Comparison of ENCODE assay signal across 1 cellular context in the genomic region with DNA sequence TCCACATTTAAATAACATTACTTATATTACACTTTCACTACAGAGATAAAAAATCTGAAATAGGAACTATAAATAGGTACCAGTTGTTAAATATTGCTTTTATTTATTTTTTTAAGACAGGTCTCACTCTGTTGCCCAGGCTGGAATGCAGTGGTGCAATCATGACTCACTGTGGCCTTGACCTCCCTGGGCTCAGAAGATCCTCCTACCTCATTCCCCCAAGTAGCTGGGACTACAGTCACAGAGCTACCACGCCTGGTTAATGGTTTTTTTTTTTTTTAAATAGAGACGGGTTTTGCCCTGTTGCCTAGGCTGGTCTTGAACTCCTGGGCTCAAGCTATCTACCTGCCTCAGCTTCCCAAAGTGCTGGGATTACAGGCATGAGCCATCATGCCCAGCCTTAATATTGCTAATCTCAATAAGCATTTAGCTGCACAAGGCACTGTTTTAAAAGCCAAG.
A peak's percentile ranks its signal among the peaks of the same experiment; 100 is the strongest.
TF ChIP-seq lines count a peak whose summit lies in the region.

No MANE protein-coding gene starts in this region.

TF ChIP-seq in K562, 482 proteins besides CTCF, POLR2A, EP300 and RAD21 (continued from another document):
- TF ChIP-seq SUPT5H (IDR thresholded peaks at IDR 0.05) = no peak
- TF ChIP-seq PTTG1 (tag; IDR thresholded peaks at IDR 0.05; ENCODE audit: low read depth) = no peak
- TF ChIP-seq TEAD4 (IDR thresholded peaks at IDR 0.05; ENCODE audit: low read length) = peak; percentile 79
- no peak for TF ChIP-seq TEAD4 (CRISPR knock-in tag; IDR thresholded peaks at IDR 0.05; ENCODE audit: borderline replicate concordance)
- peak; percentile 87 for TF ChIP-seq JUN (IDR thresholded peaks at IDR 0.05; ENCODE audit: borderline replicate concordance, low read depth, low read length)
- no peak for TF ChIP-seq JUN (CRISPR knock-in tag; IDR thresholded peaks at IDR 0.05; ENCODE audit: borderline replicate concordance)
- peak; percentile 89 for TF ChIP-seq CEBPB (tag; IDR thresholded peaks at IDR 0.05)
- peak; percentile 42; the same call in 1 of the 2 replicates for TF ChIP-seq DMBX1 (CRISPR knock-in tag; IDR thresholded peaks at IDR 0.05; ENCODE audit: borderline replicate concordance)
- TF ChIP-seq ZNF174 (CRISPR knock-in tag; IDR thresholded peaks at IDR 0.05) = no peak
- TF ChIP-seq, protein P1, sequence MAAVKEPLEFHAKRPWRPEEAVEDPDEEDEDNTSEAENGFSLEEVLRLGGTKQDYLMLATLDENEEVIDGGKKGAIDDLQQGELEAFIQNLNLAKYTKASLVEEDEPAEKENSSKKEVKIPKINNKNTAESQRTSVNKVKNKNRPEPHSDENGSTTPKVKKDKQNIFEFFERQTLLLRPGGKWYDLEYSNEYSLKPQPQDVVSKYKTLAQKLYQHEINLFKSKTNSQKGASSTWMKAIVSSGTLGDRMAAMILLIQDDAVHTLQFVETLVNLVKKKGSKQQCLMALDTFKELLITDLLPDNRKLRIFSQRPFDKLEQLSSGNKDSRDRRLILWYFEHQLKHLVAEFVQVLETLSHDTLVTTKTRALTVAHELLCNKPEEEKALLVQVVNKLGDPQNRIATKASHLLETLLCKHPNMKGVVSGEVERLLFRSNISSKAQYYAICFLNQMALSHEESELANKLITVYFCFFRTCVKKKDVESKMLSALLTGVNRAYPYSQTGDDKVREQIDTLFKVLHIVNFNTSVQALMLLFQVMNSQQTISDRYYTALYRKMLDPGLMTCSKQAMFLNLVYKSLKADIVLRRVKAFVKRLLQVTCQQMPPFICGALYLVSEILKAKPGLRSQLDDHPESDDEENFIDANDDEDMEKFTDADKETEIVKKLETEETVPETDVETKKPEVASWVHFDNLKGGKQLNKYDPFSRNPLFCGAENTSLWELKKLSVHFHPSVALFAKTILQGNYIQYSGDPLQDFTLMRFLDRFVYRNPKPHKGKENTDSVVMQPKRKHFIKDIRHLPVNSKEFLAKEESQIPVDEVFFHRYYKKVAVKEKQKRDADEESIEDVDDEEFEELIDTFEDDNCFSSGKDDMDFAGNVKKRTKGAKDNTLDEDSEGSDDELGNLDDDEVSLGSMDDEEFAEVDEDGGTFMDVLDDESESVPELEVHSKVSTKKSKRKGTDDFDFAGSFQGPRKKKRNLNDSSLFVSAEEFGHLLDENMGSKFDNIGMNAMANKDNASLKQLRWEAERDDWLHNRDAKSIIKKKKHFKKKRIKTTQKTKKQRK (IDR thresholded peaks at IDR 0.05; ENCODE audit: borderline replicate concordance, low read depth, low read length) = no peak
- no peak for TF ChIP-seq NR2C2 (CRISPR knock-in tag; IDR thresholded peaks at IDR 0.05)
- peak; percentile 59 for TF ChIP-seq NR2C2 (tag; IDR thresholded peaks at IDR 0.05)
- TF ChIP-seq, protein P2, sequence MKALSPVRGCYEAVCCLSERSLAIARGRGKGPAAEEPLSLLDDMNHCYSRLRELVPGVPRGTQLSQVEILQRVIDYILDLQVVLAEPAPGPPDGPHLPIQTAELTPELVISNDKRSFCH (CRISPR knock-in tag; IDR thresholded peaks at IDR 0.05) = no peak
- TF ChIP-seq, protein P2 (tag; IDR thresholded peaks at IDR 0.05) = no peak
- TF ChIP-seq SMARCA5 (IDR thresholded peaks at IDR 0.05) = peak; percentile 87
- no peak for TF ChIP-seq KLF16 (IDR thresholded peaks at IDR 0.05)
- peak; percentile 88 for TF ChIP-seq DPF2 (IDR thresholded peaks at IDR 0.05)
- peak; percentile 53 for TF ChIP-seq CREM (IDR thresholded peaks at IDR 0.05; ENCODE audit: low read depth)
- TF ChIP-seq ZFP36 (IDR thresholded peaks at IDR 0.05; ENCODE audit: low read depth, low read length, partially characterized antibody) = no peak
- TF ChIP-seq JUND (IDR thresholded peaks at IDR 0.05; ENCODE audit: borderline replicate concordance, low read depth, low read length) = peak; percentile 95
- TF ChIP-seq JUND (tag; IDR thresholded peaks at IDR 0.05; ENCODE audit: borderline replicate concordance, low read depth, low read length) = peak; percentile 88; the same call in 2 of the 3 replicates
- no peak for TF ChIP-seq ZNF57 (CRISPR knock-in tag; IDR thresholded peaks at IDR 0.05)
- TF ChIP-seq ADNP (tag; IDR thresholded peaks at IDR 0.05) = 0 out of 2 replicates have a peak, but pooled peaks have one; percentile 24
- 0 out of 2 replicates have a peak, but pooled peaks have one; percentile 30 for TF ChIP-seq MYNN (IDR thresholded peaks at IDR 0.05)
- no peak for TF ChIP-seq MYNN (CRISPR knock-in tag; IDR thresholded peaks at IDR 0.05)
- peak; percentile 83 for TF ChIP-seq ZNF121 (CRISPR knock-in tag; conservative IDR thresholded peaks at IDR 0.05)
- TF ChIP-seq ZBED1 (IDR thresholded peaks at IDR 0.05) = no peak
- peak; percentile 73 for TF ChIP-seq ARID1B (IDR thresholded peaks at IDR 0.05)
- TF ChIP-seq POLR2AphosphoS5 (IDR thresholded peaks at IDR 0.05; ENCODE audit: control insufficient read depth, insufficient read depth, low read depth, low read length) = no peak
- peak; percentile 76; the same call in 1 of the 2 replicates for TF ChIP-seq SMARCE1 (IDR thresholded peaks at IDR 0.05)
- TF ChIP-seq ZNF384 (IDR thresholded peaks at IDR 0.05; ENCODE audit: low read depth, low read length) = peak; percentile 91
- peak; percentile 57; the same call in 1 of the 2 replicates for TF ChIP-seq TEAD2 (tag; IDR thresholded peaks at IDR 0.05)
- no peak for TF ChIP-seq BRCA1 (IDR thresholded peaks at IDR 0.05)
- TF ChIP-seq BRCA1 (CRISPR knock-in tag; IDR thresholded peaks at IDR 0.05) = no peak
- peak in 1 of 2 experiments; percentile 98; a peak in 2 of 4 replicates for TF ChIP-seq TEAD1 (CRISPR knock-in tag; IDR thresholded peaks at IDR 0.05)
- TF ChIP-seq TRIM24 (IDR thresholded peaks at IDR 0.05) = peak in 1 of 2 experiments; percentile 48; a peak in 2 of 4 replicates
- TF ChIP-seq FOSL1 (tag; conservative IDR thresholded peaks at IDR 0.05) = peak; percentile 97
- peak in 1 of 2 experiments; percentile 32; a peak in 1 of 4 replicates for TF ChIP-seq MAZ (CRISPR knock-in tag; conservative IDR thresholded peaks at IDR 0.05 in 1 of 2, IDR thresholded peaks at IDR 0.05 in 1 of 2)
- TF ChIP-seq, protein P3, sequence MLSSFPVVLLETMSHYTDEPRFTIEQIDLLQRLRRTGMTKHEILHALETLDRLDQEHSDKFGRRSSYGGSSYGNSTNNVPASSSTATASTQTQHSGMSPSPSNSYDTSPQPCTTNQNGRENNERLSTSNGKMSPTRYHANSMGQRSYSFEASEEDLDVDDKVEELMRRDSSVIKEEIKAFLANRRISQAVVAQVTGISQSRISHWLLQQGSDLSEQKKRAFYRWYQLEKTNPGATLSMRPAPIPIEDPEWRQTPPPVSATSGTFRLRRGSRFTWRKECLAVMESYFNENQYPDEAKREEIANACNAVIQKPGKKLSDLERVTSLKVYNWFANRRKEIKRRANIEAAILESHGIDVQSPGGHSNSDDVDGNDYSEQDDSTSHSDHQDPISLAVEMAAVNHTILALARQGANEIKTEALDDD (IDR thresholded peaks at IDR 0.05) = peak; percentile 47; the same call in 1 of the 2 replicates
- TF ChIP-seq CEBPG (CRISPR knock-in tag; IDR thresholded peaks at IDR 0.05) = peak; percentile 91
- peak; percentile 73 to 87 for TF ChIP-seq CEBPG (tag; conservative IDR thresholded peaks at IDR 0.05 in 1 of 2, IDR thresholded peaks at IDR 0.05 in 1 of 2)
- TF ChIP-seq, protein P4, sequence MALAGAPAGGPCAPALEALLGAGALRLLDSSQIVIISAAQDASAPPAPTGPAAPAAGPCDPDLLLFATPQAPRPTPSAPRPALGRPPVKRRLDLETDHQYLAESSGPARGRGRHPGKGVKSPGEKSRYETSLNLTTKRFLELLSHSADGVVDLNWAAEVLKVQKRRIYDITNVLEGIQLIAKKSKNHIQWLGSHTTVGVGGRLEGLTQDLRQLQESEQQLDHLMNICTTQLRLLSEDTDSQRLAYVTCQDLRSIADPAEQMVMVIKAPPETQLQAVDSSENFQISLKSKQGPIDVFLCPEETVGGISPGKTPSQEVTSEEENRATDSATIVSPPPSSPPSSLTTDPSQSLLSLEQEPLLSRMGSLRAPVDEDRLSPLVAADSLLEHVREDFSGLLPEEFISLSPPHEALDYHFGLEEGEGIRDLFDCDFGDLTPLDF (CRISPR knock-in tag; IDR thresholded peaks at IDR 0.05) = no peak
- peak; percentile 52 for TF ChIP-seq RBM25 (IDR thresholded peaks at IDR 0.05; ENCODE audit: low read depth, low read length, severe bottlenecking)
- no peak for TF ChIP-seq ZNF707 (CRISPR knock-in tag; conservative IDR thresholded peaks at IDR 0.05)
TF ChIP-seq in K562: peak in this region for 28.
